24 cellular contexts compared by ENCODE assay signal in the genomic region with DNA sequence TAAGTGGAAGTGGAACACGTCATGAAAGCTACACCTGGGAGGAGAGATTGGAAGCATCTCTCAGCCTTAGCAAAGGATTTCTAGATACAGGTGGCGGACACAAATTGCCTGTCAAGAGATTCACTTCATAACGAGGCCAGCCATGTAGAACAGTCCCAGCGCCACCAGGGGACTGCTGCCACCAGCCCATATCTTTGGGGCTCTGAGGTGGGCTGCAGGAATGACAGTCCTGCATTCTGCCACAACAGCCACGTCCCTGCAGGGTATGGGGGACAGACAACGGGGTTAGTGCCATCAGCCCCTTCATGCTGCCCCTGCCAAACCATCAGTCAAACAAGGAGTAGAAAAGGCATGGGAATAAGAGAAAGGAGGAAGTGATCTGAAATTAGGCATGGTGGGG.
"Had no signal": no experiment of that assay in that cellular context is flagged by ENCODE, and none has a peak within 500 bp of the region (broad histone marks: within the 10 kb centered on the region; RNA-seq: fewer than 3 reads in every experiment).

No MANE protein-coding gene starts in this region.

- H3K27ac Mint-ChIP-seq: immature natural killer cell, memory B cell, mesothelial cell of epicardium, natural killer cell, neural progenitor cell had no signal

- H3K4me1 ChIP-seq: esophagus muscularis mucosa, gastroesophageal sphincter, left ventricle myocardium inferior, lower lobe of right lung, neural progenitor cell, right atrium auricular region, transverse colon had no signal

- H3K36me3 Mint-ChIP-seq: immature natural killer cell, memory B cell, mesothelial cell of epicardium, natural killer cell, neural progenitor cell had no signal

- H3K27ac ChIP-seq: epithelial cell of prostate, esophagus muscularis mucosa, gastroesophageal sphincter, left ventricle myocardium inferior, lower lobe of right lung, neural progenitor cell, ovary, right atrium auricular region, stomach, thoracic aorta, transverse colon had no signal

- H3K9ac ChIP-seq: neural progenitor cell had no signal

- H3K4me1 Mint-ChIP-seq: immature natural killer cell, memory B cell, natural killer cell, neural progenitor cell had no signal

- H3K36me3 ChIP-seq: esophagus muscularis mucosa, gastroesophageal sphincter, left ventricle myocardium inferior, lower lobe of right lung, neural progenitor cell, ovary, right atrium auricular region, stomach, thoracic aorta, transverse colon had no signal

- DNase-seq: effector memory CD4-positive, alpha-beta T cell; glutamatergic neuron; immature natural killer cell; kidney; left cardiac atrium; left ventricle myocardium inferior; lower lobe of right lung; natural killer cell; nucleus accumbens; ovary; small intestine; stimulated activated CD4-positive, alpha-beta T cell treated with anti-CD3 and anti-CD28 coated beads, Interleukin-12 subunit alpha, Interleukin-12 subunit beta, amount 100 ng/mL, for 4 hours; stimulated activated naive CD4-positive, alpha-beta T cell; stomach; substantia nigra; transverse colon had no signal

- H3K4me3 Mint-ChIP-seq: immature natural killer cell, memory B cell, mesothelial cell of epicardium, natural killer cell, neural progenitor cell had no signal

- H3K27me3 ChIP-seq: esophagus muscularis mucosa, gastroesophageal sphincter, neural progenitor cell, ovary, right atrium auricular region, stomach, transverse colon had no signal

- H3K9me3 Mint-ChIP-seq: immature natural killer cell, memory B cell, mesothelial cell of epicardium, natural killer cell, neural progenitor cell had no signal

- H3K4me3 ChIP-seq: esophagus muscularis mucosa, gastroesophageal sphincter, left ventricle myocardium inferior, lower lobe of right lung, neural progenitor cell, ovary, right atrium auricular region, stomach, thoracic aorta, transverse colon had no signal

- ATAC-seq: gastroesophageal sphincter, left cardiac atrium, lower lobe of right lung, natural killer cell had no signal

- H3K9me3 ChIP-seq: esophagus muscularis mucosa, gastroesophageal sphincter, lower lobe of right lung, ovary, right atrium auricular region, stomach, thoracic aorta, transverse colon had no signal
